8 cellular contexts compared by ENCODE assay signal in the genomic region with DNA sequence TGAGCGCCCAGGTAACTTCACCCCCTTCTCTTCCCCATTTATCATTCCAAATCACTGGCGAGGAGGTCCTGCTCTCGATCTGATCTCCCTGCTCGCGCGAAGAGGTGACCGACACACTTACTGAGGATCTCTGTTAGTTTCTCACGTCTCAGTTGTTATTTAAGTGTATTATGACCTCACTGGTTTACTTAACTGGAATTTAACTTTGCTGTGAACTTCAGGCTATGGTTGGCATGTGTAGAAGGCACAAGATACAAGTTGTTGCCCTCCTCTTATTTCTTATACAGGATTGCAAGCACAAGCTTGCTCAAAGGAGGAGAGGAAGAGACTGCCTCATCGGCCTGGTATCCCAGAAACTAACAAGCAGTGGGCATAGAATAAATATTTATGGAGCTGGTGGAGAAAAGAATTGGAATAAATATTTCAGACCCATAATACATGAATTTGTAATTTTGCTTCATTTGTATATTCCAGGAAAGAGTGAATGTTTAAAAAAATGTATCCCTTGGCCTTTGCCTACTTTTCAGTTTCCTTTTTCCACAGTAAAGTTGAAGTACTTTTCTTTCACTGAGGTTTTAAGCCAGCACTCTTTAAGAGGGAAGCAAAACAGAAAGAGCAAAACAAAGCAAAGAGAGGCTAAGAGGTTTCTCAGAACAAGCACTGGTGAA. TPM values are rescaled to one million over a fixed set of nuclear protein-coding genes. Genes with fewer than 3 reads are reported as not detected.
DNase-seq lines count a peak whose midpoint lies in the region; ATAC-seq, FAIRE-seq and TF ChIP-seq lines count a peak whose summit lies in the region.

No MANE protein-coding gene starts in this region.

- peak overlapping the region; percentile 44 for H2AFZ ChIP-seq in keratinocyte (ENCODE audit: control insufficient read depth, low read length)

- no peak for TF ChIP-seq CTCF in AG10803 (conservative IDR thresholded peaks at IDR 0.05; ENCODE audit: low read length)
- TF ChIP-seq CTCF in keratinocyte (optimal IDR thresholded peaks at IDR 0.05 in 1 of 3, IDR thresholded peaks at IDR 0.05 in 1 of 3, conservative IDR thresholded peaks at IDR 0.05 in 1 of 3; ENCODE audit: extremely low read depth in 1 of 3, insufficient read depth in 2 of 3, low read length in 3 of 3): no peak
- TF ChIP-seq CTCF in spleen (IDR thresholded peaks at IDR 0.05 in 8 of 11, conservative IDR thresholded peaks at IDR 0.05 in 3 of 11): no peak

- H3K4me3 ChIP-seq in AG10803 (ENCODE audit: low read length) (peak overlapping the region; percentile 74), keratinocyte (ENCODE audit: control insufficient read depth in 2 of 3, extremely low read depth in 1 of 3, insufficient read depth in 2 of 3, low read depth in 1 of 3, low read length in 3 of 3) (peak overlapping the region; percentile 76 to 97 (median 87)), spleen (peak overlapping the region; percentile 49 to 83 (median 60))

- peak overlapping the region; percentile 95 for H3K9ac ChIP-seq in keratinocyte (ENCODE audit: control insufficient read depth, extremely low read depth, insufficient read depth, low read length)

- peaks cover 59% of the 10 kb centered on the region for H3K79me2 ChIP-seq in keratinocyte (ENCODE audit: control insufficient read depth, insufficient read depth, low read length)

- intact Hi-C loops in spleen (cut with DNase I; ENCODE audit: low total_unique reads): no loop called here

- H3K27me3 ChIP-seq in keratinocyte (ENCODE audit: control insufficient read depth, extremely low read depth, insufficient read depth, low read length) (no peaks in the 10 kb centered on the region), spleen (replicated peaks in 1 of 7) (peaks cover 0 to 21% (median 5%) of the 10 kb centered on the region in 7 donors)

- H3K9me3 ChIP-seq in keratinocyte (ENCODE audit: control insufficient read depth, low read depth, low read length) (no peaks in the 10 kb centered on the region), spleen (no peaks in the 10 kb centered on the region)

- no peaks in the 10 kb centered on the region for H3K9me1 ChIP-seq in keratinocyte (ENCODE audit: control insufficient read depth, extremely low read depth, insufficient read depth, low read length)

- 5 to 13% (median 9%) methylated on average over 9 of the region's 9 CpGs for WGBS in spleen, 5 donors

- DNase-seq in AG10803 (ENCODE audit: low read depth): peak; percentile 64
- DNase-seq in HS-27A (ENCODE audit: low read depth): peak; percentile 39
- peak; percentile 44 to 47 for DNase-seq in T47D (ENCODE audit: low read depth in 1 of 2, low spot score in 1 of 2)
- DNase-seq in keratinocyte (ENCODE audit: low read depth, low spot score): no peak
- DNase-seq in spleen: no peak
- DNase-seq in NCI-H1105 treated with DMSO at 0.1 percent for 48 hours (lab: John Stamatoyannopoulos, UW): no peak

- TF ChIP-seq POLR2A in spleen (IDR thresholded peaks at IDR 0.05): no peak

- dilution Hi-C loops in keratinocyte (cut with MboI; ENCODE audit: extremely low pct_ligation_motif_present, low sequenced_read_pairs): no loop called here

- H3K36me3 ChIP-seq in keratinocyte (ENCODE audit: control insufficient read depth in 2 of 2, extremely low read depth in 1 of 2, insufficient read depth in 2 of 2, low read length in 2 of 2) (peaks cover 2 to 9% of the 10 kb centered on the region in 2 experiments), spleen (peaks cover 0 to 8% (median 0%) of the 10 kb centered on the region in 6 donors)

- FAIRE-seq in keratinocyte (lab: Jason Lieb, UNC): peak; percentile 72

- H3K4me1 ChIP-seq in keratinocyte (ENCODE audit: control insufficient read depth, extremely low read depth, insufficient read depth, low read length) (peaks cover 31% of the 10 kb centered on the region), spleen (peaks cover 0 to 56% (median 29%) of the 10 kb centered on the region in 6 donors)

- peak overlapping the region; percentile 83 for H3K4me2 ChIP-seq in keratinocyte (ENCODE audit: control insufficient read depth, extremely low read depth, insufficient read depth, low read depth, low read length)

- in situ Hi-C loops in T47D (cut with HindIII; ENCODE audit: low pct_unique_long_range_greater_than_20kb, low sequenced_read_pairs): no loop called here

- peaks cover 4% of the 10 kb centered on the region for H4K20me1 ChIP-seq in keratinocyte (ENCODE audit: control insufficient read depth, extremely low read depth, insufficient read depth, low read length)

- no peak for ATAC-seq in HG02938 (IDR thresholded peaks at IDR 0.05; ENCODE audit: unreplicated experiment)
- ATAC-seq in GM21360 (IDR thresholded peaks at IDR 0.05; ENCODE audit: unreplicated experiment): no peak

- H3K27ac ChIP-seq in keratinocyte (ENCODE audit: control insufficient read depth, insufficient read depth, low read length) (peak overlapping the region; percentile 95), spleen (peak overlapping the region; percentile 49 to 91 (median 85))

RNA-seq across cellular contexts. Expression of gene RNF217, which starts 1.3 kb away (rescaled TPM):
- 40.4 to 47.3 TPM (median 44.0 TPM) in 3 replicates for polyA plus RNA-seq in keratinocyte
- polyA plus RNA-seq in keratinocyte (2011; ENCODE audit: low read depth): 12.4 TPM
- polyA plus RNA-seq in keratinocyte (2011; cell fraction: cytosol; rRNA removed): 28.3 and 53.2 TPM in 2 replicates
- polyA plus RNA-seq in keratinocyte (2011; cell fraction: nucleus; rRNA removed): 82.3 and 95.8 TPM in 2 replicates
- 13.2 and 25.2 TPM in 2 replicates for polyA plus RNA-seq in keratinocyte (2012; ENCODE audit: low replicate concordance)
- polyA minus RNA-seq in keratinocyte: 57.8 to 164 TPM (median 156 TPM) in 3 replicates
- 41.8 TPM for polyA minus RNA-seq in keratinocyte (2011; cell fraction: cytosol; rRNA and poly(A)+ RNA removed)
- 82.7 and 161 TPM in 2 replicates for polyA minus RNA-seq in keratinocyte (2011; cell fraction: nucleus; rRNA and poly(A)+ RNA removed)
- total RNA-seq in spleen: 10 to 100 TPM in 5 of 7 donors, 1 to 10 TPM in 2; 8.6 to 17.1 (median 11.8) TPM
- polyA plus RNA-seq in spleen: 1 to 10 TPM in 1 of 3 donors, under 1 TPM in 2; 0.89 to 1.5 (median 0.99) TPM

Comparison
In these comparisons a context has a peak if more than half of its experiments do, and no peak if none do; other contexts are left out.
1. DNase-seq: peak in AG10803 (single experiment), HS-27A (single experiment) and T47D (2 of 2); none in keratinocyte (single experiment), spleen (single experiment) and NCI-H1105 treated with DMSO at 0.1 percent for 48 hours (single experiment).
2. RNA of gene RNF217, which starts 1.3 kb away (polyA plus RNA-seq): 12.4 to 95.8 TPM in keratinocyte; 0.89 to 1.5 TPM in spleen; every median in the first group is over 4 times any median in the second.
3. Peak in every context shown above with its lines, with median percentiles within 50 percentile points of each other: H3K4me3 ChIP-seq.